ENCODE assay signal across 11 cellular contexts in genomic region chr5:77773734-77774280, GRCh38. TPM values are rescaled to one million over a fixed set of nuclear protein-coding genes. Genes with fewer than 3 reads are reported as not detected.
A peak's percentile ranks its signal among the peaks of the same experiment; 100 is the strongest.
DNase-seq lines count a peak whose midpoint lies in the region; ATAC-seq, FAIRE-seq and TF ChIP-seq lines count a peak whose summit lies in the region.
"Had no signal": no experiment of that assay in that cellular context is flagged by ENCODE, and none has a peak within 500 bp of the region (broad histone marks: within the 10 kb centered on the region; RNA-seq: fewer than 3 reads in every experiment).

No MANE protein-coding gene starts in this region.

- peaks cover 37% of the 10 kb centered on the region for H3K4me1 ChIP-seq in A549
- peaks cover 33% of the 10 kb centered on the region for H3K4me1 ChIP-seq in keratinocyte (ENCODE audit: control insufficient read depth, extremely low read depth, insufficient read depth, low read length)
- peaks cover 0 to 46% of the 10 kb centered on the region in 2 donors for H3K4me1 ChIP-seq in right atrium auricular region

- H3K9me3 ChIP-seq in A549, result no peaks in the 10 kb centered on the region
- H3K9me3 ChIP-seq in keratinocyte (ENCODE audit: control insufficient read depth, low read depth, low read length), result no peaks in the 10 kb centered on the region
- H3K9me3 ChIP-seq in right atrium auricular region, result no peaks in the 10 kb centered on the region

- no peak for TF ChIP-seq CTCF in A549 (IDR thresholded peaks at IDR 0.05)
- TF ChIP-seq CTCF in GM12865 (IDR thresholded peaks at IDR 0.05; ENCODE audit: insufficient read depth, low read depth, low read length, missing control alignments), result no peak
- TF ChIP-seq CTCF in keratinocyte (optimal IDR thresholded peaks at IDR 0.05 in 1 of 3, IDR thresholded peaks at IDR 0.05 in 1 of 3, conservative IDR thresholded peaks at IDR 0.05 in 1 of 3; ENCODE audit: extremely low read depth in 1 of 3, insufficient read depth in 2 of 3, low read length in 3 of 3), result no peak
- TF ChIP-seq CTCF in right atrium auricular region (IDR thresholded peaks at IDR 0.05), result no peak

- dilution Hi-C loops in keratinocyte (cut with MboI; ENCODE audit: extremely low pct_ligation_motif_present, low sequenced_read_pairs), result no loop called here

- H3K4me3 Mint-ChIP-seq in activated CD8-positive, alpha-beta T cell treated with anti-CD3 and anti-CD28 coated beads, Interleukin-2, amount 10 ng/mL, durations not matched to agents 7 days and 5 days, result peak overlapping the region; percentile 19

- 74% methylated on average over 3 of the region's 3 CpGs for WGBS in A549 (ENCODE audit: missing lambda C conversion rate)

- no peak for ATAC-seq in A549
- ATAC-seq in activated CD8-positive, alpha-beta T cell treated with anti-CD3 and anti-CD28 coated beads, Interleukin-2, amount 10 ng/mL, durations not matched to agents 7 days and 5 days, result no peak

- H3K9me3 Mint-ChIP-seq in activated CD8-positive, alpha-beta T cell treated with anti-CD3 and anti-CD28 coated beads, Interleukin-2, amount 10 ng/mL, durations not matched to agents 7 days and 5 days (ENCODE audit: insufficient read depth), result no peaks in the 10 kb centered on the region
- H3K9me3 Mint-ChIP-seq: dendritic cell treated with granulocyte-macrophage colony-stimulating factor and Interleukin-4, amounts not matched to agents 40 ng/mL and 50 ng/mL, for 4 days had no signal

- H4K20me1 ChIP-seq in keratinocyte (ENCODE audit: control insufficient read depth, extremely low read depth, insufficient read depth, low read length), result peaks cover 17% of the 10 kb centered on the region

- peaks cover 47% of the 10 kb centered on the region for H3K4me1 Mint-ChIP-seq in activated CD8-positive, alpha-beta T cell treated with anti-CD3 and anti-CD28 coated beads, Interleukin-2, amount 10 ng/mL, durations not matched to agents 7 days and 5 days (ENCODE audit: low read depth)

- H2AFZ ChIP-seq in keratinocyte (ENCODE audit: control insufficient read depth, low read length), result no peak overlapping the region

- H3K36me3 Mint-ChIP-seq in activated CD8-positive, alpha-beta T cell treated with anti-CD3 and anti-CD28 coated beads, Interleukin-2, amount 10 ng/mL, durations not matched to agents 7 days and 5 days (ENCODE audit: low read depth), result peaks cover 32% of the 10 kb centered on the region

- no peak for FAIRE-seq in A549 (lab: Jason Lieb, UNC)
- no peak for FAIRE-seq in keratinocyte (lab: Jason Lieb, UNC)

- TF ChIP-seq EP300 in A549 (IDR thresholded peaks at IDR 0.05), result no peak

- H3K9me1 ChIP-seq in keratinocyte (ENCODE audit: control insufficient read depth, extremely low read depth, insufficient read depth, low read length), result peaks cover 4% of the 10 kb centered on the region

- no peak for TF ChIP-seq RAD21 in A549 (conservative IDR thresholded peaks at IDR 0.05 in 1 of 2, IDR thresholded peaks at IDR 0.05 in 1 of 2)

- CTCF ChIA-PET in A549 (lab: Yijun Ruan, JAX), result no interaction called here
- CTCF ChIA-PET in activated CD8-positive, alpha-beta T cell treated with anti-CD3 and anti-CD28 coated beads, Interleukin-2, amount 10 ng/mL, durations not matched to agents 7 days and 5 days (lab: Charles Lee), result no interaction called here

- H3K36me3 ChIP-seq in keratinocyte (ENCODE audit: control insufficient read depth in 2 of 2, extremely low read depth in 1 of 2, insufficient read depth in 2 of 2, low read length in 2 of 2) (peaks cover 6 to 8% of the 10 kb centered on the region in 2 experiments), right atrium auricular region (no peaks in the 10 kb centered on the region)

- DNase-seq in A549 (ENCODE audit: low read depth in 1 of 2, low spot score in 1 of 2) (no peak), GM12865 (ENCODE audit: low read depth) (no peak), keratinocyte (ENCODE audit: low read depth, low spot score) (no peak), HK-2 (ENCODE audit: unreplicated experiment) (no peak), OCI-M2 (lab: John Stamatoyannopoulos, UW; ENCODE audit: unreplicated experiment) (no peak), KBM-7 (no peak), right atrium auricular region (ENCODE audit: low spot score) (no peak)
- DNase-seq in activated CD8-positive, alpha-beta T cell treated with anti-CD3 and anti-CD28 coated beads, Interleukin-2, amount 10 ng/mL, durations not matched to agents 7 days and 5 days, result no peak
- DNase-seq: NCI-H748 treated with DMSO at 0.1 percent for 48 hours, T-helper 9 cell had no signal

- H3K27me3 ChIP-seq in keratinocyte (ENCODE audit: control insufficient read depth, extremely low read depth, insufficient read depth, low read length) (no peaks in the 10 kb centered on the region), right atrium auricular region (no peaks in the 10 kb centered on the region)

- peaks cover 73% of the 10 kb centered on the region for H3K79me2 ChIP-seq in keratinocyte (ENCODE audit: control insufficient read depth, insufficient read depth, low read length)

- POLR2A ChIA-PET in A549 (lab: Yijun Ruan, JAX), result no interaction called here
- POLR2A ChIA-PET in activated CD8-positive, alpha-beta T cell treated with anti-CD3 and anti-CD28 coated beads, Interleukin-2, amount 10 ng/mL, durations not matched to agents 7 days and 5 days (lab: Charles Lee), result no interaction called here

- H3K27ac ChIP-seq in A549 (no peak overlapping the region), keratinocyte (ENCODE audit: control insufficient read depth, insufficient read depth, low read length) (no peak overlapping the region), right atrium auricular region (no peak overlapping the region)

- H3K27ac Mint-ChIP-seq in activated CD8-positive, alpha-beta T cell treated with anti-CD3 and anti-CD28 coated beads, Interleukin-2, amount 10 ng/mL, durations not matched to agents 7 days and 5 days, result no peak overlapping the region

- H3K9ac ChIP-seq in keratinocyte (ENCODE audit: control insufficient read depth, extremely low read depth, insufficient read depth, low read length), result peak overlapping the region; percentile 99

- TF ChIP-seq POLR2A in A549 (IDR thresholded peaks at IDR 0.05; ENCODE audit: low read length), result no peak

- no peaks in the 10 kb centered on the region for H3K27me3 Mint-ChIP-seq in activated CD8-positive, alpha-beta T cell treated with anti-CD3 and anti-CD28 coated beads, Interleukin-2, amount 10 ng/mL, durations not matched to agents 7 days and 5 days (ENCODE audit: low read depth)
- H3K27me3 Mint-ChIP-seq: dendritic cell treated with granulocyte-macrophage colony-stimulating factor and Interleukin-4, amounts not matched to agents 40 ng/mL and 50 ng/mL, for 4 days had no signal

- H3K4me3 ChIP-seq in A549, result no peak overlapping the region
- peak overlapping the region; percentile 22; the same call in 1 of the 2 replicates for H3K4me3 ChIP-seq in GM12865 (ENCODE audit: low read depth, low read length)
- no peak overlapping the region for H3K4me3 ChIP-seq in keratinocyte (ENCODE audit: control insufficient read depth in 2 of 3, extremely low read depth in 1 of 3, insufficient read depth in 2 of 3, low read depth in 1 of 3, low read length in 3 of 3)
- no peak overlapping the region for H3K4me3 ChIP-seq in right atrium auricular region

- in situ Hi-C loops in KBM-7 (cut with MboI; ENCODE audit: low pct_unique_long_range_greater_than_20kb, low sequenced_read_pairs), result no loop called here

- peak overlapping the region; percentile 91 for H3K4me2 ChIP-seq in A549
- peak overlapping the region; percentile 98 for H3K4me2 ChIP-seq in keratinocyte (ENCODE audit: control insufficient read depth, extremely low read depth, insufficient read depth, low read depth, low read length)

TF ChIP-seq in A549, 52 proteins besides CTCF, POLR2A, EP300 and RAD21 (continues in another document):
- TF ChIP-seq SREBF2 (IDR thresholded peaks at IDR 0.05) (no peak), PHF8 (IDR thresholded peaks at IDR 0.05; ENCODE audit: borderline replicate concordance, low read depth) (no peak), FOSL2 (IDR thresholded peaks at IDR 0.05) (no peak), FOSL2 (CRISPR knock-in tag; IDR thresholded peaks at IDR 0.05) (no peak), E2F6 (IDR thresholded peaks at IDR 0.05; ENCODE audit: borderline replicate concordance, low read depth) (no peak), JUNB (IDR thresholded peaks at IDR 0.05) (no peak), TFCP2L1 (CRISPR knock-in tag; IDR thresholded peaks at IDR 0.05) (no peak), ZFP36 (IDR thresholded peaks at IDR 0.05; ENCODE audit: borderline replicate concordance, partially characterized antibody) (no peak), POLR2AphosphoS2 (conservative IDR thresholded peaks at IDR 0.05; ENCODE audit: low read length) (no peak; the same call in 1 of the 2 replicates), BHLHE40 (IDR thresholded peaks at IDR 0.05; ENCODE audit: low read depth, low read length) (no peak), EHMT2 (IDR thresholded peaks at IDR 0.05; ENCODE audit: low read depth) (no peak), TP53 (CRISPR knock-in tag; IDR thresholded peaks at IDR 0.05) (no peak)

RNA-seq across cellular contexts. Expression of gene TBCA, which starts 2.3 kb away (rescaled TPM):
- polyA plus RNA-seq in A549 (2011; rRNA removed) (175 and 373 TPM in 2 replicates), A549 (2017; fragmentation: RNase III; extraction: RNeasy Plus Mini Kit Qiagen cat#74134 plus additional on column Dnase treatment) (463 to 530 TPM (median 484 TPM) in 3 replicates), keratinocyte (89.1 to 226 TPM (median 225 TPM) in 3 replicates)
- 96.9 and 183 TPM in 2 replicates for polyA plus RNA-seq in A549 (2012; cell fraction: cytosol; rRNA removed)
- polyA plus RNA-seq in A549 (2012; cell fraction: nucleus; rRNA removed), result 30.9 and 49.4 TPM in 2 replicates
- polyA minus RNA-seq in A549 (2011; rRNA and poly(A)+ RNA removed), result 11.0 and 11.6 TPM in 2 replicates
- 100 to 1,000 TPM; 159 to 168 TPM for total RNA-seq in activated CD8-positive, alpha-beta T cell treated with anti-CD3 and anti-CD28 coated beads, Interleukin-2, amount 10 ng/mL, durations not matched to agents 7 days and 5 days
- 193 TPM for polyA plus RNA-seq in keratinocyte (2011; ENCODE audit: low read depth)
- polyA plus RNA-seq in keratinocyte (2011; cell fraction: cytosol; rRNA removed), result 225 and 271 TPM in 2 replicates
- polyA plus RNA-seq in keratinocyte (2011; cell fraction: nucleus; rRNA removed), result 58.4 and 96.8 TPM in 2 replicates
- polyA plus RNA-seq in keratinocyte (2012; ENCODE audit: low replicate concordance), result 278 and 314 TPM in 2 replicates
- polyA minus RNA-seq in keratinocyte, result 5.0 to 17.6 TPM in 2 of 3 replicates, not detected in the other
- polyA minus RNA-seq in keratinocyte (2011; cell fraction: cytosol; rRNA and poly(A)+ RNA removed), result 38.0 TPM
- 9.3 and 11.4 TPM in 2 replicates for polyA minus RNA-seq in keratinocyte (2011; cell fraction: nucleus; rRNA and poly(A)+ RNA removed)
- total RNA-seq in right atrium auricular region, result 100 to 1,000 TPM; 113 to 114 TPM
